In the genomic region with DNA sequence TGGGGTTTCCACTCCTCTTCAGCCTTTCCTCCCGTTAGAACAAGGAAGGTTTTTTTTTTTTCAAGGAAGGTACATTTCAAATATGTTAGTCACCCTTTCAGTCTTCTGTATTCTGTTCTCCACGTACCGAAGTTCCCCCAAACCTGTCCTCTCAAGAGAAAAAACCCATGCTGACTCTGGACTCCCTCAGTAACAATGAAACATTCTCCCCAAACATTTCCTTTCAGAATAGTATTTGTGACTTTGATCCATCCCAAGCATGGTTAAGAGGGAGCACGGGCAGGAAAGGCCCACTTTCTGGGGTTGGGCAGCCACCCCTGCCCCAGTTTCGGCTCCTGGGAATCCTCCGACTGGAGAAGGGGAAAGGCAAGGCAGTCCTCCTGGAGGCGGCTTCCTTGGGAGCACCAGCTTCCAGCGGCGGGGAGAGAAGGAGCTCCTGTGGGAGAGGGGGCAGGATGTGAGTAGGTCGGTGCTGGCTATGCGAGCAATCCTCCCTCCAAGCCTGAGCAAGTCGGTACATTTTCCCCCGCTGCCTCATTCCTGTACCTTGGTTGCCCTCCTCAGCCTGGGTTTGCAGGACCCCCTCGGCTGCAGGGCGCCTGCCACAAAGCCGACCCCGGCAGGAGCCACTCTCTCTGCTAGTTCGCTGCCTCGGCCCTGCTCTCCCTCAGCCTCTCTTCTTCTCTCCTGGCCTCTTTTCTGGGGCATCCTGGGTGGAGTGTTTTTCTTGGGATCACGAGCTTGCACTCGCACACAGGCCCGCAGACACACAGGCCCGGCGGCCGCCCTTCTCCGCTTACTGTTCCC, we compare ENCODE assay signal across 7 cellular contexts. TPM values are rescaled to one million over a fixed set of nuclear protein-coding genes. Genes with fewer than 3 reads are reported as not detected.
A peak's percentile ranks its signal among the peaks of the same experiment; 100 is the strongest.
DNase-seq lines count a peak whose midpoint lies in the region; ATAC-seq and TF ChIP-seq lines count a peak whose summit lies in the region.

No MANE protein-coding gene starts in this region.

- TF ChIP-seq RAD21 in IMR-90 (IDR thresholded peaks at IDR 0.05; ENCODE audit: low read length) = no peak

- H4K91ac ChIP-seq in IMR-90 (ENCODE audit: insufficient read depth, low read depth, low read length) = peak overlapping the region; percentile 88

- no peak overlapping the region for H3K27ac Mint-ChIP-seq in activated naive CD8-positive, alpha-beta T cell treated with anti-CD3 and anti-CD28 coated beads, Interleukin-2, amount 50 U/mL, for 24 hours

- peak overlapping the region; percentile 90 for H3K14ac ChIP-seq in IMR-90 (replicated peaks; ENCODE audit: low read depth, low read length)

- peak overlapping the region; percentile 38 for H2AFZ ChIP-seq in IMR-90 (replicated peaks; ENCODE audit: low read length, poor library complexity)

- H3K4me2 ChIP-seq in IMR-90 (ENCODE audit: low read depth, low read length) = peak overlapping the region; percentile 80

- TF ChIP-seq EP300 in stomach (IDR thresholded peaks at IDR 0.05) = no peak

- H4K20me1 ChIP-seq in IMR-90 (ENCODE audit: insufficient read depth, low read length) = peaks cover 13% of the 10 kb centered on the region

- DNase-seq in IMR-90 = peak; percentile 52
- no peak for DNase-seq in activated naive CD8-positive, alpha-beta T cell treated with anti-CD3 and anti-CD28 coated beads, Interleukin-2, amount 50 U/mL, for 24 hours
- peak; percentile 74 for DNase-seq in kidney tubule cell (ENCODE audit: low spot score)
- DNase-seq in stomach = no peak
- no peak for DNase-seq in BE2C
- no peak for DNase-seq in AML-193 (lab: John Stamatoyannopoulos, UW)

- H2AK5ac ChIP-seq in IMR-90 (ENCODE audit: low read depth, low read length) = peak overlapping the region; percentile 60

- H3K4ac ChIP-seq in IMR-90 (ENCODE audit: low read depth, low read length) = peak overlapping the region; percentile 79

- POLR2A ChIA-PET in IMR-90 (lab: Charles Lee; ENCODE audit: unreplicated experiment) = interaction anchor here (1.0 to 1.9 kb wide), 3 partner anchors 16 to 26 kb away, joined by 3 to 4 read pairs (median 3); no protein-coding TSS in a partner anchor

- dilution Hi-C loops in IMR-90 (cut with HindIII; ENCODE audit: low sequenced_read_pairs, unreplicated experiment) = no loop called here

- peak overlapping the region; percentile 93 for H3K56ac ChIP-seq in IMR-90 (ENCODE audit: extremely low read depth, insufficient read depth, low read length)

- CTCF ChIA-PET in IMR-90 (lab: Yijun Ruan, JAX) = interaction anchor here (0.7 to 1.6 kb wide), 5 partner anchors 13 to 411 kb away, joined by 3 to 4 read pairs (median 3); no protein-coding TSS in a partner anchor

- no peaks in the 10 kb centered on the region for H3K9me3 ChIP-seq in IMR-90 (ENCODE audit: control insufficient read depth, insufficient read depth, low read length)
- H3K9me3 ChIP-seq in stomach = no peaks in the 10 kb centered on the region
- H3K9me3 ChIP-seq in BE2C = no peaks in the 10 kb centered on the region; the same call in 1 of the 2 replicates

- no peaks in the 10 kb centered on the region for H3K27me3 ChIP-seq in IMR-90 (ENCODE audit: control insufficient read depth, insufficient read depth, low read length)
- peaks cover 0 to 94% (median 68%) of the 10 kb centered on the region in 3 donors for H3K27me3 ChIP-seq in stomach
- H3K27me3 ChIP-seq in BE2C = peaks cover 99% of the 10 kb centered on the region

- no peak overlapping the region; the same call in 2 of the 3 replicates for H2BK15ac ChIP-seq in IMR-90 (ENCODE audit: low read depth, low read length)

- H4K5ac ChIP-seq in IMR-90 (ENCODE audit: low read depth, low read length) = peak overlapping the region; percentile 72

- 0% methylated on average over 11 of the region's 26 CpGs; no CpG with 5 or more reads in 1 of the 2 experiments for WGBS in IMR-90 (ENCODE audit: extremely low coverage in 2 of 2, insufficient read length in 1 of 2), 2 experiments
- 13 to 24% (median 22%) methylated on average over 23 to 26 of the region's 26 CpGs for WGBS in stomach, 5 donors

- H3K27ac ChIP-seq in IMR-90 (ENCODE audit: insufficient read depth, low read length) (peak overlapping the region; percentile 98), stomach (peak overlapping the region; percentile 57 to 99 (median 94))

- peaks cover 7% of the 10 kb centered on the region for H3K4me1 ChIP-seq in IMR-90 (ENCODE audit: control insufficient read depth, insufficient read depth, low read length)
- peaks cover 8 to 42% (median 28%) of the 10 kb centered on the region in 4 donors for H3K4me1 ChIP-seq in stomach
- H3K4me1 ChIP-seq in BE2C = no peaks in the 10 kb centered on the region

- peaks cover 10 to 20% of the 10 kb centered on the region in 2 experiments; a peak in 3 of 4 replicates for H3K79me1 ChIP-seq in IMR-90 (ENCODE audit: low read depth in 1 of 2, low read length in 2 of 2)

- peak overlapping the region; percentile 100 for H3K23ac ChIP-seq in IMR-90 (ENCODE audit: low read depth, low read length)

- TF ChIP-seq CTCF in IMR-90 (conservative IDR thresholded peaks at IDR 0.05; ENCODE audit: low read depth, low read length) = no peak
- no peak for TF ChIP-seq CTCF in stomach (IDR thresholded peaks at IDR 0.05)
- no peak for TF ChIP-seq CTCF in BE2C (IDR thresholded peaks at IDR 0.05; ENCODE audit: low read depth, low read length)

- peak overlapping the region; percentile 78 for H2BK120ac ChIP-seq in IMR-90 (ENCODE audit: low read depth, low read length)

- no peaks in the 10 kb centered on the region for H3K9me1 ChIP-seq in IMR-90 (ENCODE audit: insufficient read depth, low read length)

- H2BK20ac ChIP-seq in IMR-90 (ENCODE audit: low read depth, low read length) = no peak overlapping the region

- ATAC-seq in IMR-90 (ENCODE audit: low read depth) = no peak
- ATAC-seq in activated naive CD8-positive, alpha-beta T cell treated with anti-CD3 and anti-CD28 coated beads, Interleukin-2, amount 50 U/mL, for 24 hours = no peak
- no peak for ATAC-seq in GM21381 (IDR thresholded peaks at IDR 0.05; ENCODE audit: unreplicated experiment)

- H3K36me3 ChIP-seq in IMR-90 (ENCODE audit: control insufficient read depth, insufficient read depth, low read length) = peaks cover 10% of the 10 kb centered on the region
- no peaks in the 10 kb centered on the region for H3K36me3 ChIP-seq in stomach
- H3K36me3 ChIP-seq in BE2C = no peaks in the 10 kb centered on the region

- peak overlapping the region; percentile 81 for H3K4me3 Mint-ChIP-seq in activated naive CD8-positive, alpha-beta T cell treated with anti-CD3 and anti-CD28 coated beads, Interleukin-2, amount 50 U/mL, for 24 hours

- H2AK9ac ChIP-seq in IMR-90 (replicated peaks; ENCODE audit: low read depth, low read length, poor library complexity) = peak overlapping the region; percentile 59

- no peaks in the 10 kb centered on the region for H3K9me3 Mint-ChIP-seq in activated naive CD8-positive, alpha-beta T cell treated with anti-CD3 and anti-CD28 coated beads, Interleukin-2, amount 50 U/mL, for 24 hours

- peaks cover 6% of the 10 kb centered on the region for H3K36me3 Mint-ChIP-seq in activated naive CD8-positive, alpha-beta T cell treated with anti-CD3 and anti-CD28 coated beads, Interleukin-2, amount 50 U/mL, for 24 hours (ENCODE audit: low read depth)

- no peak for TF ChIP-seq POLR2A in IMR-90 (IDR thresholded peaks at IDR 0.05; ENCODE audit: low read depth, low read length)
- no peak for TF ChIP-seq POLR2A in stomach (IDR thresholded peaks at IDR 0.05)

- intact Hi-C loops in IMR-90 (cut with micrococcal nuclease) (loop anchor here (1.0 to 2.0 kb wide), 6 partner anchors 25 to 411 kb away; a partner anchor contains a TSS), stomach (cut with DNase I; ENCODE audit: low total_unique reads) (no loop called here)

- peak overlapping the region; percentile 91 for H2BK5ac ChIP-seq in IMR-90 (ENCODE audit: low read depth, low read length, poor library complexity, severe bottlenecking)

- peak overlapping the region; percentile 92 for H3K4me3 ChIP-seq in IMR-90 (ENCODE audit: insufficient read depth, low read depth, low read length)
- H3K4me3 ChIP-seq in stomach = peak overlapping the region; percentile 69 to 81 (median 72)
- H3K4me3 ChIP-seq in BE2C (ENCODE audit: low read depth, low read length) = no peak overlapping the region

- BruUV-seq in IMR-90 (replicated peaks; lab: Mats Ljungman, UMichigan) = no TSS peak

- peak overlapping the region; percentile 99 for H3K9ac ChIP-seq in IMR-90 (ENCODE audit: low read depth, low read length)

- peak overlapping the region; percentile 22 for H3K18ac ChIP-seq in IMR-90 (ENCODE audit: low read depth, low read length)

- in situ Hi-C loops in IMR-90 (cut with MboI; ENCODE audit: low sequenced_read_pairs) = no loop called here

- H4K8ac ChIP-seq in IMR-90 (ENCODE audit: low read depth in 2 of 2, low read length in 2 of 2) = peak overlapping the region; percentile 47 to 65; a peak in 3 of 4 replicates

- H3K27me3 Mint-ChIP-seq in activated naive CD8-positive, alpha-beta T cell treated with anti-CD3 and anti-CD28 coated beads, Interleukin-2, amount 50 U/mL, for 24 hours = peaks cover 84% of the 10 kb centered on the region

- peaks cover 36% of the 10 kb centered on the region for H3K4me1 Mint-ChIP-seq in activated naive CD8-positive, alpha-beta T cell treated with anti-CD3 and anti-CD28 coated beads, Interleukin-2, amount 50 U/mL, for 24 hours

RNA-seq across cellular contexts. Expression of a gene that starts 2.1 kb away (rescaled TPM):
- total RNA-seq in IMR-90 (2012; rRNA removed) (0.54 and 0.83 TPM in 2 replicates), stomach (under 1 TPM in 1 of 5 donors, not detected in 4; 0.55 TPM)
- polyA plus RNA-seq in IMR-90 (2012; rRNA removed) (1.7 and 1.8 TPM in 2 replicates), stomach (1 to 10 TPM in 1 of 3 donors, under 1 TPM in 1, not detected in 1; 0.31 to 1.1 TPM)
- polyA plus RNA-seq in IMR-90 (2012; cell fraction: cytosol; rRNA removed) = 0.34 and 0.97 TPM in 2 replicates
- polyA plus RNA-seq in IMR-90 (2012; cell fraction: nucleus; rRNA removed; ENCODE audit: low replicate concordance) = 1.5 and 1.9 TPM in 2 replicates
- polyA plus RNA-seq in BE2C (2012; ENCODE audit: insufficient read depth, insufficient read length, low read depth) = not detected

RNA-seq across cellular contexts. Expression of a gene that starts 4.6 kb away (rescaled TPM):
- total RNA-seq in IMR-90 (2012; rRNA removed) (1.6 and 1.7 TPM in 2 replicates), stomach (1 to 10 TPM in 3 of 5 donors, under 1 TPM in 1, not detected in 1; 0.89 to 2.3 (median 1.1) TPM)
- polyA plus RNA-seq in IMR-90 (2012; rRNA removed) (2.4 and 3.9 TPM in 2 replicates), stomach (1 to 10 TPM; 1.1 to 3.7 (median 1.2) TPM)
- 0.93 and 1.8 TPM in 2 replicates for polyA plus RNA-seq in IMR-90 (2012; cell fraction: cytosol; rRNA removed)
- 5.2 and 14.9 TPM in 2 replicates for polyA plus RNA-seq in IMR-90 (2012; cell fraction: nucleus; rRNA removed; ENCODE audit: low replicate concordance)
- polyA plus RNA-seq in BE2C (2012; ENCODE audit: insufficient read depth, insufficient read length, low read depth) = not detected

RNA-seq across cellular contexts. Expression of a gene that starts 32.7 kb away (rescaled TPM):
- total RNA-seq in IMR-90 (2012; rRNA removed) (0.36 and 1.1 TPM in 2 replicates), stomach (1 to 10 TPM in 3 of 5 donors, under 1 TPM in 2; 0.55 to 5.8 (median 2.2) TPM)
- polyA plus RNA-seq in IMR-90 (2012; rRNA removed) (7.2 and 8.0 TPM in 2 replicates), stomach (10 to 100 TPM in 1 of 3 donors, 1 to 10 TPM in 2; 4.4 to 17.0 (median 5.9) TPM)
- 4.3 and 5.1 TPM in 2 replicates for polyA plus RNA-seq in IMR-90 (2012; cell fraction: cytosol; rRNA removed)
- polyA plus RNA-seq in IMR-90 (2012; cell fraction: nucleus; rRNA removed; ENCODE audit: low replicate concordance) = 4.5 and 16.6 TPM in 2 replicates
- not detected for polyA plus RNA-seq in BE2C (2012; ENCODE audit: insufficient read depth, insufficient read length, low read depth)

RNA-seq across cellular contexts. Expression of a gene that starts 45.6 kb away (rescaled TPM):
- total RNA-seq in IMR-90 (2012; rRNA removed) (19.9 and 23.9 TPM in 2 replicates), stomach (10 to 100 TPM in 3 of 5 donors, 1 to 10 TPM in 2; 2.9 to 53.1 (median 18.2) TPM)
- polyA plus RNA-seq in IMR-90 (2012; rRNA removed) (28.1 and 29.4 TPM in 2 replicates), stomach (10 to 100 TPM in 1 of 3 donors, 1 to 10 TPM in 2; 7.5 to 12.8 (median 7.8) TPM)
- polyA plus RNA-seq in IMR-90 (2012; cell fraction: cytosol; rRNA removed) = 27.6 and 56.3 TPM in 2 replicates
- 34.9 and 41.0 TPM in 2 replicates for polyA plus RNA-seq in IMR-90 (2012; cell fraction: nucleus; rRNA removed; ENCODE audit: low replicate concordance)
- polyA plus RNA-seq in BE2C (2012; ENCODE audit: insufficient read depth, insufficient read length, low read depth) = not detected

RNA-seq across cellular contexts. Expression of a gene that starts 49.7 kb away (rescaled TPM):
- 1.4 and 1.7 TPM in 2 replicates for total RNA-seq in IMR-90 (2012; rRNA removed)
- 1.8 and 2.1 TPM in 2 replicates for polyA plus RNA-seq in IMR-90 (2012; rRNA removed)
- polyA plus RNA-seq in IMR-90 (2012; cell fraction: cytosol; rRNA removed) = 0.50 and 1.7 TPM in 2 replicates
- polyA plus RNA-seq in IMR-90 (2012; cell fraction: nucleus; rRNA removed; ENCODE audit: low replicate concordance) = 3.9 and 5.3 TPM in 2 replicates
- total RNA-seq in stomach = 10 to 100 TPM in 1 of 5 donors, 1 to 10 TPM in 1, not detected in 3; 3.7 to 12.7 TPM
- polyA plus RNA-seq in stomach = under 1 TPM in 1 of 3 donors, not detected in 2; 0.81 TPM
- not detected for polyA plus RNA-seq in BE2C (2012; ENCODE audit: insufficient read depth, insufficient read length, low read depth)

Comparison
In these comparisons a context has a peak if more than half of its experiments do, and no peak if none do; other contexts are left out.
1. DNase-seq: peak in IMR-90 (single experiment) and kidney tubule cell (single experiment); none in activated naive CD8-positive, alpha-beta T cell treated with anti-CD3 and anti-CD28 coated beads, Interleukin-2, amount 50 U/mL, for 24 hours (single experiment), stomach (single experiment), BE2C (single experiment) and AML-193 (0 of 2).